12 cellular contexts compared by ENCODE assay signal in the genomic region with DNA sequence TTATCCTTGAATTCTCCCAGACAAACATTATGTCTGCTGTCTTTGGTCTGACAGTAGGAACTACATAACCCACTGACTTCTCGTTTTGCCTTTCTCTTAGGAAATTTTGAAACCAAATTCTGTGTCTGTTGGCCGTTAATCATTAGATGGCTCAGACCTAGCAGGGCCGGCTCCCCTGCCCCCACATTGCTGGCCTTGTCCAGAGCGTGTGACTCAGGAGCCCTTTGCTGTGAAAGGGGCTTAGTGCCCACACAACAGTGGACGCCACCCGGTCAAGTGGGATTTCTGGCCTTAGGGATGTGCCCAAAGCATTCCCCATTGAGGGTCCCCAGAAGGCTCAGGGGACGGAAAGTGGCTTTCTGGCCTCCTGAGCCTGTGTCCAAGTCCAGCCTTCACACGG.
DNase-seq lines count a peak whose midpoint lies in the region; ATAC-seq, FAIRE-seq and TF ChIP-seq lines count a peak whose summit lies in the region.
"Had no signal": no experiment of that assay in that cellular context is flagged by ENCODE, and none has a peak within 500 bp of the region (broad histone marks: within the 10 kb centered on the region; RNA-seq: fewer than 3 reads in every experiment).

No MANE protein-coding gene starts in this region.

- no peak overlapping the region for H3K9ac ChIP-seq in GM12878 (ENCODE audit: control insufficient read depth, insufficient read depth, low read length)

- H3K4me3 Mint-ChIP-seq in CD8-positive, alpha-beta T cell, result no peak overlapping the region
- H3K4me3 Mint-ChIP-seq: activated CD8-positive, alpha-beta T cell treated with anti-CD3 and anti-CD28 coated beads for 36 hours; naive thymus-derived CD8-positive, alpha-beta T cell had no signal

- no peaks in the 10 kb centered on the region; the same call in 2 of the 3 replicates for H3K9me3 ChIP-seq in GM12878 (replicated peaks; ENCODE audit: control insufficient read depth, insufficient read depth, low read length)
- no peaks in the 10 kb centered on the region for H3K9me3 ChIP-seq in neutrophil
- H3K9me3 ChIP-seq in CD8-positive, alpha-beta T cell (ENCODE audit: low read length), result no peaks in the 10 kb centered on the region
- H3K9me3 ChIP-seq: body of pancreas had no signal

- RAD21 ChIA-PET in GM12878 (lab: Charles Lee; ENCODE audit: unreplicated experiment), result interaction anchor here (0.6 to 1.3 kb wide), 8 partner anchors 35 to 783 kb away, joined by 3 to 7 read pairs (median 4); no protein-coding TSS in a partner anchor

- H3K4me1 ChIP-seq in GM12878 (ENCODE audit: control insufficient read depth, insufficient read depth, low read length) (peaks cover 8% of the 10 kb centered on the region), neutrophil (ENCODE audit: control insufficient read depth in 1 of 2, insufficient read depth in 1 of 2, low read depth in 1 of 2, low read length in 1 of 2) (peaks cover 53 to 54% of the 10 kb centered on the region in 2 experiments)
- H3K4me1 ChIP-seq in CD8-positive, alpha-beta T cell (ENCODE audit: insufficient read depth, low read length), result peaks cover 4% of the 10 kb centered on the region

- no peak for TF ChIP-seq EP300 in GM12878 (IDR thresholded peaks at IDR 0.05; ENCODE audit: borderline replicate concordance in 1 of 2, control insufficient read depth in 1 of 2, low read depth in 2 of 2, low read length in 2 of 2)

- FAIRE-seq in GM12878 (lab: Jason Lieb, UNC), result peak; percentile 65

- peak; percentile 58 for DNase-seq in CD1c-positive myeloid dendritic cell (ENCODE audit: extremely low spot score)
- peak; percentile 82 to 88 for DNase-seq in NOMO-1 (lab: John Stamatoyannopoulos, UW; ENCODE audit: unreplicated experiment in 2 of 2)
- no peak for DNase-seq in GM12878 (ENCODE audit: low read depth, low spot score)
- DNase-seq in GDM1 (lab: John Stamatoyannopoulos, UW), result no peak
- no peak for DNase-seq in activated CD4-positive, CD25-positive, alpha-beta regulatory T cell (lab: John Stamatoyannopoulos, UW)
- no peak for DNase-seq in CD8-positive, alpha-beta T cell
- DNase-seq: NCI-H345 had no signal

- H3K27ac ChIP-seq in GM12878 (ENCODE audit: control insufficient read depth, insufficient read depth), result no peak overlapping the region
- H3K27ac ChIP-seq in neutrophil, result peak overlapping the region; percentile 71
- H3K27ac ChIP-seq in CD8-positive, alpha-beta T cell (ENCODE audit: low read depth, low read length), result no peak overlapping the region
- H3K27ac ChIP-seq: body of pancreas had no signal

- no peak overlapping the region for H3K4me2 ChIP-seq in GM12878 (ENCODE audit: control insufficient read depth, insufficient read depth)

- no peaks in the 10 kb centered on the region for H3K79me2 ChIP-seq in GM12878 (ENCODE audit: control insufficient read depth, insufficient read depth, low read length)

- no TSS peak for BruUV-seq in GM12878 (replicated peaks; lab: Mats Ljungman, UMichigan)

- TF ChIP-seq RAD21 in GM12878 (IDR thresholded peaks at IDR 0.05; ENCODE audit: insufficient read depth, low read depth, low read length), result no peak

- POLR2A ChIA-PET in GM12878 (lab: Charles Lee), result interaction anchor here (0.8 kb wide), 1 partner anchor 783 kb away, joined by 6 read pairs; no protein-coding TSS in a partner anchor
- POLR2A ChIA-PET in CD8-positive, alpha-beta T cell (lab: Charles Lee), result no interaction called here

- WGBS in GM12878 (ENCODE audit: insufficient coverage, insufficient replicate concordance, low lambda C conversion rate, missing lambda C conversion rate), result 52% methylated on average over 8 of the region's 8 CpGs

- H3K9me3 Mint-ChIP-seq in CD8-positive, alpha-beta T cell, result peaks cover 4% of the 10 kb centered on the region

- intact Hi-C loops in GM12878 (cut with micrococcal nuclease; ENCODE audit: unreplicated experiment), result loop anchor here (2.0 to 10.0 kb wide), 9 partner anchors 101 to 1181 kb away; no protein-coding TSS in a partner anchor
- intact Hi-C loops in CD8-positive, alpha-beta T cell (cut with DNase I, micrococcal nuclease), result loop anchor here (1.0 to 10.0 kb wide), 13 partner anchors 101 to 1681 kb away; a partner anchor contains a TSS

- CTCF ChIA-PET in GM12878 (lab: Yijun Ruan, JAX), result interaction anchor here (0.6 to 6.6 kb wide), 19 partner anchors 11 to 1184 kb away, joined by 3 to 99 read pairs (median 4); no protein-coding TSS in a partner anchor
- CTCF ChIA-PET in CD8-positive, alpha-beta T cell (lab: Charles Lee), result interaction anchor here (0.6 to 1.6 kb wide), 11 partner anchors 11 to 1185 kb away, joined by 3 to 6 read pairs (median 3); no protein-coding TSS in a partner anchor

- H3K4me1 Mint-ChIP-seq in CD8-positive, alpha-beta T cell (ENCODE audit: low read depth), result no peaks in the 10 kb centered on the region

- in situ Hi-C loops in GM12878 (cut with MboI), result loop anchor here (5.0 to 25.0 kb wide), 3 partner anchors 501 to 1181 kb away; no protein-coding TSS in a partner anchor

- SMC1A ChIA-PET in GM12878 (lab: Charles Lee; ENCODE audit: uncharacterized antibody, unreplicated experiment), result interaction anchor here (0.8 to 1.6 kb wide), 6 partner anchors 22 to 770 kb away, joined by 3 to 5 read pairs (median 4); no protein-coding TSS in a partner anchor

- TF ChIP-seq CTCF in GM12878 (IDR thresholded peaks at IDR 0.05 in 2 of 3, conservative IDR thresholded peaks at IDR 0.05 in 1 of 3; ENCODE audit: control insufficient read depth in 2 of 3, extremely low read depth in 1 of 3, insufficient read depth in 1 of 3, low read depth in 3 of 3, low read length in 3 of 3), result no peak
- no peak for TF ChIP-seq CTCF in neutrophil (IDR thresholded peaks at IDR 0.05)
- TF ChIP-seq CTCF in CD8-positive, alpha-beta T cell (IDR thresholded peaks at IDR 0.05), result no peak

- H3K4me3 ChIP-seq in GM12878, result no peak overlapping the region
- peak overlapping the region in 1 of 2 experiments; percentile 1 for H3K4me3 ChIP-seq in neutrophil (ENCODE audit: low read depth in 1 of 2, low read length in 1 of 2)
- H3K4me3 ChIP-seq in CD8-positive, alpha-beta T cell (ENCODE audit: low read depth, low read length), result no peak overlapping the region
- H3K4me3 ChIP-seq: body of pancreas had no signal

- no peak for TF ChIP-seq POLR2A in GM12878 (IDR thresholded peaks at IDR 0.05; ENCODE audit: low read depth, low read length)

- H4K20me1 ChIP-seq in GM12878 (ENCODE audit: control insufficient read depth, insufficient read depth), result no peaks in the 10 kb centered on the region

- H2AFZ ChIP-seq in GM12878 (ENCODE audit: control insufficient read depth, low read depth, low read length), result 0 out of 2 replicates have a peak overlapping the region, but pooled peaks have one; percentile 53

- H3K27ac Mint-ChIP-seq in CD8-positive, alpha-beta T cell, result no peak overlapping the region
- H3K27ac Mint-ChIP-seq: activated CD8-positive, alpha-beta T cell treated with anti-CD3 and anti-CD28 coated beads for 36 hours had no signal

- no peaks in the 10 kb centered on the region for H3K27me3 ChIP-seq in GM12878 (replicated peaks in 1 of 2; ENCODE audit: control insufficient read depth in 2 of 2, insufficient read depth in 2 of 2, low read length in 1 of 2)
- H3K27me3 ChIP-seq in neutrophil, result no peaks in the 10 kb centered on the region
- no peaks in the 10 kb centered on the region for H3K27me3 ChIP-seq in CD8-positive, alpha-beta T cell (ENCODE audit: insufficient read depth, low read length)
- H3K27me3 ChIP-seq: body of pancreas had no signal

- ATAC-seq in GM12878 (no peak; the same call in 2 of the 3 replicates), GM21576 (IDR thresholded peaks at IDR 0.05; ENCODE audit: unreplicated experiment) (no peak)
- no peak for ATAC-seq in CD8-positive, alpha-beta T cell
- ATAC-seq: body of pancreas had no signal

- peaks cover 4% of the 10 kb centered on the region for H3K36me3 Mint-ChIP-seq in CD8-positive, alpha-beta T cell

- no peaks in the 10 kb centered on the region for H3K27me3 Mint-ChIP-seq in CD8-positive, alpha-beta T cell (ENCODE audit: low read depth)
- H3K27me3 Mint-ChIP-seq: activated CD8-positive, alpha-beta T cell treated with anti-CD3 and anti-CD28 coated beads for 36 hours had no signal

- H3K36me3 ChIP-seq in GM12878 (ENCODE audit: control insufficient read depth in 2 of 2, insufficient read depth in 2 of 2, low read length in 1 of 2), result no peaks in the 10 kb centered on the region
- H3K36me3 ChIP-seq in neutrophil, result no peaks in the 10 kb centered on the region
- no peaks in the 10 kb centered on the region for H3K36me3 ChIP-seq in CD8-positive, alpha-beta T cell (ENCODE audit: insufficient read depth, low read length)

TF ChIP-seq in GM12878, 131 proteins besides CTCF, POLR2A, EP300 and RAD21 (continues in another document):
- no peak for TF ChIP-seq RELA (IDR thresholded peaks at IDR 0.05; ENCODE audit: borderline replicate concordance, partially characterized antibody)
- no peak for TF ChIP-seq TCF7 (IDR thresholded peaks at IDR 0.05; ENCODE audit: borderline replicate concordance)
- TF ChIP-seq, protein P1, sequence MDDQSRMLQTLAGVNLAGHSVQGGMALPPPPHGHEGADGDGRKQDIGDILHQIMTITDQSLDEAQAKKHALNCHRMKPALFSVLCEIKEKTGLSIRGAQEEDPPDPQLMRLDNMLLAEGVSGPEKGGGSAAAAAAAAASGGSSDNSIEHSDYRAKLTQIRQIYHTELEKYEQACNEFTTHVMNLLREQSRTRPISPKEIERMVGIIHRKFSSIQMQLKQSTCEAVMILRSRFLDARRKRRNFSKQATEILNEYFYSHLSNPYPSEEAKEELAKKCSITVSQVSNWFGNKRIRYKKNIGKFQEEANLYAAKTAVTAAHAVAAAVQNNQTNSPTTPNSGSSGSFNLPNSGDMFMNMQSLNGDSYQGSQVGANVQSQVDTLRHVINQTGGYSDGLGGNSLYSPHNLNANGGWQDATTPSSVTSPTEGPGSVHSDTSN (IDR thresholded peaks at IDR 0.05; ENCODE audit: insufficient replicate concordance, low read depth, low read length), result no peak
- TF ChIP-seq SREBF1 (IDR thresholded peaks at IDR 0.05; ENCODE audit: low read length), result no peak
- no peak for TF ChIP-seq HDAC6 (IDR thresholded peaks at IDR 0.05; ENCODE audit: unreplicated experiment)

Comparison
In these comparisons a context has a peak if more than half of its experiments do, and no peak if none do; other contexts are left out.
1. DNase-seq: peak in CD1c-positive myeloid dendritic cell (single experiment) and NOMO-1 (2 of 2); none in GM12878 (single experiment), GDM1 (single experiment), activated CD4-positive, CD25-positive, alpha-beta regulatory T cell (0 of 4) and CD8-positive, alpha-beta T cell (0 of 7).